In the genomic region with DNA sequence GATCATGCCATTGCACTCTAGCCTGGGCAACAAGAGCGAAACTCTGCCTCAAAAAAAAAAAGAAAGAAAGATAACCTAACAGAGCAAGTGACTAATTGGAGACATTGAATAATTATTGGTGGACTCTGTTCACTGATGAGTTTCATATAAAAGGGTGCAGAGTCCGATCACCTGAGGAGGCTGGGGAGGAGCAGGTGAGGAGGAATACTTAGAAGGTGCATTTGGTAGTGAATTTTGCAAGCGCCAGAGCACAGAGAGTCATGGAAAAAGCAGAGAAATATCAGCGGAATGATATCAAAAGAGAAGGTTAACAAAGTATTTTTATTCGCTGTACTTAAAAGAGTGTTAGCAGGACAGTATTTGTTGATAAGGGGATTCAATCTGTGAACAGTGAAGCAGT, we compare ENCODE assay signal across 24 cellular contexts.
"Had no signal": no experiment of that assay in that cellular context is flagged by ENCODE, and none has a peak within 500 bp of the region (broad histone marks: within the 10 kb centered on the region; RNA-seq: fewer than 3 reads in every experiment).

No MANE protein-coding gene starts in this region.

- H3K27me3 Mint-ChIP-seq: memory B cell, naive B cell had no signal

- H3K36me3 ChIP-seq: left ventricle myocardium inferior, lower lobe of right lung, neutrophil, suprapubic skin, thyroid gland, uterus had no signal

- H3K36me3 Mint-ChIP-seq: stimulated activated effector memory CD8-positive, alpha-beta T cell treated with anti-CD3 and anti-CD28 coated beads, Interleukin-12 subunit alpha, Interleukin-12 subunit beta, amount 100 ng/mL, for 72 hours had no signal

- H3K4me3 Mint-ChIP-seq: memory B cell; naive B cell; stimulated activated effector memory CD8-positive, alpha-beta T cell treated with anti-CD3 and anti-CD28 coated beads, Interleukin-12 subunit alpha, Interleukin-12 subunit beta, amount 100 ng/mL, for 72 hours had no signal

- H3K4me3 ChIP-seq: dorsolateral prefrontal cortex, hepatocyte, left ventricle myocardium inferior, lower lobe of right lung, smooth muscle cell, suprapubic skin, thyroid gland, upper lobe of left lung, uterus had no signal

- H3K27ac Mint-ChIP-seq: memory B cell; stimulated activated effector memory CD8-positive, alpha-beta T cell treated with anti-CD3 and anti-CD28 coated beads, Interleukin-12 subunit alpha, Interleukin-12 subunit beta, amount 100 ng/mL, for 72 hours had no signal

- DNase-seq: cortex of kidney; dorsolateral prefrontal cortex; erythroblast; foreskin keratinocyte; head of caudate nucleus; kidney; left cardiac atrium; left ventricle myocardium inferior; lower lobe of right lung; midbrain; naive B cell; right cardiac atrium; stimulated activated CD4-positive, alpha-beta T cell treated with anti-CD3 and anti-CD28 coated beads, Interleukin-4, amount 100 ng/mL, for 1 hour; stimulated activated CD8-positive, alpha-beta memory T cell treated with anti-CD3 and anti-CD28 coated beads, Interleukin-4, amount 100 ng/mL, for 48 hours; stimulated activated naive CD8-positive, alpha-beta T cell treated with anti-CD3 and anti-CD28 coated beads, Interleukin-15, Interleukin-2, amounts not matched to agents 100 U/mL and 50 U/mL, for 24 hours; thyroid gland; upper lobe of left lung; uterus had no signal

- H3K9me3 ChIP-seq: left ventricle myocardium inferior, lower lobe of right lung, neutrophil, suprapubic skin, thyroid gland, upper lobe of left lung, uterus had no signal

- H3K27me3 ChIP-seq: dorsolateral prefrontal cortex, foreskin keratinocyte, hepatocyte, neutrophil, suprapubic skin, thyroid gland, upper lobe of left lung, uterus had no signal

- H3K9me3 Mint-ChIP-seq: memory B cell; naive B cell; stimulated activated effector memory CD8-positive, alpha-beta T cell treated with anti-CD3 and anti-CD28 coated beads, Interleukin-12 subunit alpha, Interleukin-12 subunit beta, amount 100 ng/mL, for 72 hours had no signal

- H3K4me1 ChIP-seq: suprapubic skin, uterus had no signal

- H3K27ac ChIP-seq: dorsolateral prefrontal cortex, foreskin keratinocyte, hepatocyte, left ventricle myocardium inferior, lower lobe of right lung, neutrophil, suprapubic skin, thyroid gland, upper lobe of left lung, uterus had no signal
